Comparison of ENCODE assay signal across 11 cellular contexts in genomic region chr19:29645911-29646310, GRCh38. TPM values are rescaled to one million over a fixed set of nuclear protein-coding genes. Genes with fewer than 3 reads are reported as not detected.
DNase-seq lines count a peak whose midpoint lies in the region; ATAC-seq and TF ChIP-seq lines count a peak whose summit lies in the region.
"Had no signal": no experiment of that assay in that cellular context is flagged by ENCODE, and none has a peak within 500 bp of the region (broad histone marks: within the 10 kb centered on the region; RNA-seq: fewer than 3 reads in every experiment).

No MANE protein-coding gene starts in this region.

- no peaks in the 10 kb centered on the region for H3K36me3 ChIP-seq in iPS-18a (ENCODE audit: control insufficient read depth, low read depth, low read length)
- H3K36me3 ChIP-seq: tibial nerve had no signal

- peaks cover 58% of the 10 kb centered on the region for H3K27me3 Mint-ChIP-seq in Calu3 (ENCODE audit: unreplicated experiment)

- peak overlapping the region; percentile 10 for H3K4me3 ChIP-seq in iPS-18a (ENCODE audit: low read length)
- H3K4me3 ChIP-seq: tibial nerve had no signal

- POLR2A ChIA-PET in HEK293T (lab: Yijun Ruan, JAX) = interaction anchor here (1.4 kb wide), 1 partner anchor 40 kb away, joined by 4 read pairs; the partner anchor contains the start of gene POP4

- H3K4me3 Mint-ChIP-seq in Calu3 (ENCODE audit: low read depth, unreplicated experiment) = no peak overlapping the region

- ATAC-seq in activated naive CD4-positive, alpha-beta T cell treated with anti-CD3 and anti-CD28 coated beads, Interleukin-2, amount 50 U/mL, for 72 hours = peak; percentile 30 to 58
- ATAC-seq in HG02938 (IDR thresholded peaks at IDR 0.05; ENCODE audit: unreplicated experiment) = no peak

- H3K27ac ChIP-seq in iPS-18a (ENCODE audit: low read length) = no peak overlapping the region
- H3K27ac ChIP-seq: tibial nerve had no signal

- H3K4me1 Mint-ChIP-seq in Calu3 (ENCODE audit: low read depth, unreplicated experiment) = no peaks in the 10 kb centered on the region

- BruUV-seq in Calu3 (replicated peaks; lab: Mats Ljungman, UMichigan) = no TSS peak

- H3K9ac ChIP-seq in iPS-18a (ENCODE audit: low read length) = no peak overlapping the region

- no peaks in the 10 kb centered on the region for H3K27me3 ChIP-seq in iPS-18a (ENCODE audit: control insufficient read depth, insufficient read depth, low read length)
- H3K27me3 ChIP-seq: tibial nerve had no signal

- H3K4me1 ChIP-seq in iPS-18a (ENCODE audit: control insufficient read depth, low read depth, low read length) = peaks cover 11% of the 10 kb centered on the region

- DNase-seq in A172 (ENCODE audit: low spot score) = peak; percentile 50
- DNase-seq in H4 (ENCODE audit: low spot score) = peak; percentile 71
- no peak for DNase-seq in activated naive CD4-positive, alpha-beta T cell treated with anti-CD3 and anti-CD28 coated beads, Interleukin-2, amount 50 U/mL, for 72 hours (ENCODE audit: low spot score in 2 of 2)
- no peak for DNase-seq in SHP77 treated with DMSO at 0.1 percent for 48 hours (lab: John Stamatoyannopoulos, UW)
- no peak for DNase-seq in Calu3
- DNase-seq in HEK293T (ENCODE audit: extremely low spot score) = no peak
- DNase-seq: dermis blood vessel endothelial cell, SW 1271 had no signal

- peak overlapping the region in 1 of 2 donors; percentile 20 for H3K27ac Mint-ChIP-seq in activated naive CD4-positive, alpha-beta T cell treated with anti-CD3 and anti-CD28 coated beads, Interleukin-2, amount 50 U/mL, for 72 hours
- H3K27ac Mint-ChIP-seq in Calu3 (ENCODE audit: unreplicated experiment) = no peak overlapping the region

- no peaks in the 10 kb centered on the region for H3K36me3 Mint-ChIP-seq in activated naive CD4-positive, alpha-beta T cell treated with anti-CD3 and anti-CD28 coated beads, Interleukin-2, amount 50 U/mL, for 72 hours
- no peaks in the 10 kb centered on the region for H3K36me3 Mint-ChIP-seq in Calu3 (ENCODE audit: insufficient read depth, unreplicated experiment)

- CTCF ChIA-PET in Calu3 (lab: Charles Lee) = no interaction called here
- CTCF ChIA-PET in HEK293T (lab: Yijun Ruan, JAX) = no interaction called here

- TF ChIP-seq CTCF in Calu3 (IDR thresholded peaks at IDR 0.05; ENCODE audit: unreplicated experiment) = no peak

- intact Hi-C loops in Calu3 (cut with micrococcal nuclease; ENCODE audit: unreplicated experiment) = no loop called here

- H3K9me3 Mint-ChIP-seq in activated naive CD4-positive, alpha-beta T cell treated with anti-CD3 and anti-CD28 coated beads, Interleukin-2, amount 50 U/mL, for 72 hours = no peaks in the 10 kb centered on the region
- no peaks in the 10 kb centered on the region for H3K9me3 Mint-ChIP-seq in Calu3 (ENCODE audit: low read depth, unreplicated experiment)

- no peaks in the 10 kb centered on the region for H3K9me3 ChIP-seq in iPS-18a (ENCODE audit: control insufficient read depth, low read depth, low read length)
- H3K9me3 ChIP-seq: tibial nerve had no signal

TF ChIP-seq in HEK293T, 16 proteins besides CTCF, POLR2A, EP300 and RAD21:
- TF ChIP-seq LEF1 (IDR thresholded peaks at IDR 0.05; ENCODE audit: borderline replicate concordance) (no peak), ARNT (IDR thresholded peaks at IDR 0.05) (no peak), FOXM1 (IDR thresholded peaks at IDR 0.05; ENCODE audit: borderline replicate concordance) (no peak), FOXA1 (IDR thresholded peaks at IDR 0.05) (no peak), BHLHE40 (IDR thresholded peaks at IDR 0.05; ENCODE audit: borderline replicate concordance) (no peak), PKNOX1 (IDR thresholded peaks at IDR 0.05) (no peak), NFRKB (IDR thresholded peaks at IDR 0.05) (no peak), L3MBTL2 (conservative IDR thresholded peaks at IDR 0.05) (no peak), TARDBP (IDR thresholded peaks at IDR 0.05) (no peak), HDGF (IDR thresholded peaks at IDR 0.05; ENCODE audit: borderline replicate concordance) (no peak), SUZ12 (IDR thresholded peaks at IDR 0.05) (no peak)

RNA-seq across cellular contexts. Expression of gene PLEKHF1, which starts 19.4 kb away (rescaled TPM):
- 8.7 and 9.2 TPM in 2 replicates for total RNA-seq in A172 (2014; rRNA removed; shearing (Covaris generic))
- 9.2 and 9.9 TPM in 2 replicates for total RNA-seq in H4 (2014; rRNA removed; shearing (Covaris generic))
- 10 to 100 TPM; 24.3 to 29.7 TPM for total RNA-seq in activated naive CD4-positive, alpha-beta T cell treated with anti-CD3 and anti-CD28 coated beads, Interleukin-2, amount 50 U/mL, for 72 hours
- 2.4 and 2.9 TPM in 2 replicates for total RNA-seq in Calu3 (2022)

RNA-seq across cellular contexts. Expression of gene POP4, which starts 39.8 kb away (rescaled TPM):
- total RNA-seq in A172 (2014; rRNA removed; shearing (Covaris generic)) = 160 and 196 TPM in 2 replicates
- total RNA-seq in H4 (2014; rRNA removed; shearing (Covaris generic)) = 104 and 116 TPM in 2 replicates
- 10 to 100 TPM; 83.7 to 90.7 TPM for total RNA-seq in activated naive CD4-positive, alpha-beta T cell treated with anti-CD3 and anti-CD28 coated beads, Interleukin-2, amount 50 U/mL, for 72 hours
- total RNA-seq in Calu3 (2022) = 72.9 and 77.9 TPM in 2 replicates

Comparison
In these comparisons a context has a peak if more than half of its experiments do, and no peak if none do; other contexts are left out.
1. DNase-seq: peak in A172 (single experiment) and H4 (single experiment); none in activated naive CD4-positive, alpha-beta T cell treated with anti-CD3 and anti-CD28 coated beads, Interleukin-2, amount 50 U/mL, for 72 hours (0 of 2), SHP77 treated with DMSO at 0.1 percent for 48 hours (single experiment), Calu3 (single experiment) and HEK293T (single experiment).